26 cellular contexts compared by ENCODE assay signal in the genomic region with DNA sequence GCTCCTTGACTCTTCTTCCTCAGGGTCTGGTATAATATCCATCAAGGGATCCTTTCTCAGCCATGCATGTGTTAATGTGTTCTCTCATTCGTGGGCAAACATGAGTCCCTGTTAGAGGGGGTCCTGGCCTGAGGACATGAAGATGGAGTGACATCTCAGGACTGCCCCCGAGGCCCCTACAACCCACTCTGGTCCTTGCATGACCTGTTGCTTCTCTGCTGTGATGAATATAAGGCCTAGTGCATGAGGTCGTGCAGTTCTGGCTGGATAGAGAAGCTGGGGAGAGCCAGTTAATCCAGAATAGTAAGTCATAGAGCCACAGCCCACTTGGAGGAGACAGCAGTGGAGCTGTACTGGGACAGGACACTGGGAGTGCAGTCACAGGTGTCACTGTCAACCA. TPM values are rescaled to one million over a fixed set of nuclear protein-coding genes. Genes with fewer than 3 reads are reported as not detected.
DNase-seq lines count a peak whose midpoint lies in the region; ATAC-seq and TF ChIP-seq lines count a peak whose summit lies in the region.
"Had no signal": no experiment of that assay in that cellular context is flagged by ENCODE, and none has a peak within 500 bp of the region (broad histone marks: within the 10 kb centered on the region; RNA-seq: fewer than 3 reads in every experiment).

No MANE protein-coding gene starts in this region.

- H2AFZ ChIP-seq in KMS-11 (ENCODE audit: low read depth) = no peak overlapping the region
- H2AFZ ChIP-seq in OCI-LY1 (ENCODE audit: low read length) = no peak overlapping the region

- ATAC-seq in esophagus mucosa = peak; percentile 76
- ATAC-seq in GM18867 (IDR thresholded peaks at IDR 0.05; ENCODE audit: unreplicated experiment) = no peak
- no peak for ATAC-seq in activated T-cell treated with anti-CD3 and anti-CD28 coated beads, Interleukin-2, amount 50 U/mL, for 4 hours

- H3K4me2 ChIP-seq in KMS-11 (peak overlapping the region; percentile 76), OCI-LY1 (ENCODE audit: low read length) (no peak overlapping the region)

- H3K36me3 ChIP-seq in KMS-11 (ENCODE audit: insufficient read depth) (no peaks in the 10 kb centered on the region), OCI-LY1 (ENCODE audit: insufficient read depth, low read length) (no peaks in the 10 kb centered on the region)
- H3K36me3 ChIP-seq: BE2C, BLaER1 had no signal

- no peak overlapping the region for H3K4me3 Mint-ChIP-seq in activated CD4-positive, alpha-beta memory T cell treated with anti-CD3 and anti-CD28 coated beads, Interleukin-2, amount 10 ng/mL, durations not matched to agents 7 days and 5 days
- no peak overlapping the region for H3K4me3 Mint-ChIP-seq in activated T-cell treated with anti-CD3 and anti-CD28 coated beads, Interleukin-2, amount 50 U/mL, for 4 hours
- H3K4me3 Mint-ChIP-seq: CD14-positive monocyte; CD4-positive, alpha-beta memory T cell; CD4-positive, CD25-positive, alpha-beta regulatory T cell; CD8-positive, alpha-beta memory T cell had no signal

- H3K36me3 Mint-ChIP-seq in activated CD4-positive, alpha-beta memory T cell treated with anti-CD3 and anti-CD28 coated beads, Interleukin-2, amount 10 ng/mL, durations not matched to agents 7 days and 5 days (ENCODE audit: low read depth) = peaks cover 5% of the 10 kb centered on the region
- H3K36me3 Mint-ChIP-seq in activated T-cell treated with anti-CD3 and anti-CD28 coated beads, Interleukin-2, amount 50 U/mL, for 4 hours (ENCODE audit: insufficient read depth) = peaks cover 1% of the 10 kb centered on the region
- H3K36me3 Mint-ChIP-seq: CD4-positive, CD25-positive, alpha-beta regulatory T cell had no signal

- H3K27me3 ChIP-seq in KMS-11 (ENCODE audit: insufficient read depth, low read depth) = no peaks in the 10 kb centered on the region
- no peaks in the 10 kb centered on the region for H3K27me3 ChIP-seq in OCI-LY1 (ENCODE audit: insufficient read depth, low read length)

- no peaks in the 10 kb centered on the region for H3F3A ChIP-seq in OCI-LY1 (ENCODE audit: insufficient read depth, low read length)

- no peak for TF ChIP-seq CTCF in KMS-11 (conservative IDR thresholded peaks at IDR 0.05; ENCODE audit: low read depth, low read length)
- no peak for TF ChIP-seq CTCF in OCI-LY1 (IDR thresholded peaks at IDR 0.05; ENCODE audit: low read length)

- CTCF ChIA-PET in activated CD4-positive, alpha-beta memory T cell treated with anti-CD3 and anti-CD28 coated beads, Interleukin-2, amount 10 ng/mL, durations not matched to agents 7 days and 5 days (lab: Charles Lee) = no interaction called here

- no peaks in the 10 kb centered on the region for H3K9me3 ChIP-seq in OCI-LY1 (ENCODE audit: low read length)
- H3K9me3 ChIP-seq: BE2C had no signal

- H3K27me3 Mint-ChIP-seq in activated CD4-positive, alpha-beta memory T cell treated with anti-CD3 and anti-CD28 coated beads, Interleukin-2, amount 10 ng/mL, durations not matched to agents 7 days and 5 days = peaks cover 20% of the 10 kb centered on the region
- H3K27me3 Mint-ChIP-seq in activated T-cell treated with anti-CD3 and anti-CD28 coated beads, Interleukin-2, amount 50 U/mL, for 4 hours (ENCODE audit: low read depth) = peaks cover 33% of the 10 kb centered on the region

- H3K9me3 Mint-ChIP-seq in activated CD4-positive, alpha-beta memory T cell treated with anti-CD3 and anti-CD28 coated beads, Interleukin-2, amount 10 ng/mL, durations not matched to agents 7 days and 5 days = no peaks in the 10 kb centered on the region
- no peaks in the 10 kb centered on the region for H3K9me3 Mint-ChIP-seq in activated T-cell treated with anti-CD3 and anti-CD28 coated beads, Interleukin-2, amount 50 U/mL, for 4 hours

- no peaks in the 10 kb centered on the region for H3K79me2 ChIP-seq in KMS-11 (ENCODE audit: insufficient read depth, low read depth)
- no peaks in the 10 kb centered on the region for H3K79me2 ChIP-seq in OCI-LY1 (ENCODE audit: insufficient read depth, low read length)

- H3K27ac Mint-ChIP-seq in activated CD4-positive, alpha-beta memory T cell treated with anti-CD3 and anti-CD28 coated beads, Interleukin-2, amount 10 ng/mL, durations not matched to agents 7 days and 5 days = no peak overlapping the region
- H3K27ac Mint-ChIP-seq: CD14-positive monocyte; CD4-positive, alpha-beta memory T cell; CD4-positive, CD25-positive, alpha-beta regulatory T cell; CD8-positive, alpha-beta memory T cell had no signal

- POLR2A ChIA-PET in activated CD4-positive, alpha-beta memory T cell treated with anti-CD3 and anti-CD28 coated beads, Interleukin-2, amount 10 ng/mL, durations not matched to agents 7 days and 5 days (lab: Charles Lee) = no interaction called here

- peaks cover 1% of the 10 kb centered on the region for H3K4me1 Mint-ChIP-seq in activated CD4-positive, alpha-beta memory T cell treated with anti-CD3 and anti-CD28 coated beads, Interleukin-2, amount 10 ng/mL, durations not matched to agents 7 days and 5 days
- peaks cover 4% of the 10 kb centered on the region for H3K4me1 Mint-ChIP-seq in activated T-cell treated with anti-CD3 and anti-CD28 coated beads, Interleukin-2, amount 50 U/mL, for 4 hours (ENCODE audit: low read depth)

- H3K4me3 ChIP-seq in KMS-11 (IDR thresholded peaks at IDR 0.05; ENCODE audit: insufficient read depth, low read depth, low read length) (no peak overlapping the region), OCI-LY1 (ENCODE audit: low read depth, low read length, poor library complexity, severe bottlenecking) (no peak overlapping the region)
- H3K4me3 ChIP-seq: BLaER1, GM12878 had no signal

- no peak overlapping the region for H3K9ac ChIP-seq in KMS-11
- H3K9ac ChIP-seq in OCI-LY1 (ENCODE audit: low read length) = no peak overlapping the region
- H3K9ac ChIP-seq: BLaER1 had no signal

- H4K20me1 ChIP-seq in KMS-11 (ENCODE audit: insufficient read depth) (no peaks in the 10 kb centered on the region), OCI-LY1 (ENCODE audit: insufficient read depth, low read length) (no peaks in the 10 kb centered on the region)

- DNase-seq in activated CD4-positive, alpha-beta memory T cell treated with anti-CD3 and anti-CD28 coated beads, Interleukin-2, amount 10 ng/mL, durations not matched to agents 7 days and 5 days = no peak
- no peak for DNase-seq in activated T-cell treated with anti-CD3 and anti-CD28 coated beads, Interleukin-2, amount 50 U/mL, for 4 hours
- DNase-seq: 8988T; ACHN; BE2C; C1 segment of cervical spinal cord; CD4-positive, alpha-beta memory T cell; CD4-positive, CD25-positive, alpha-beta regulatory T cell; CD8-positive, alpha-beta memory T cell; COR-L47; DMS 273 treated with DMSO at 0.1 percent for 48 hours; DMS153; DMS79; DND-41; EL; GDM1 had no signal

- H3K27ac ChIP-seq in KMS-11 (peak overlapping the region; percentile 76; the same call in 1 of the 2 replicates), OCI-LY1 (ENCODE audit: low read depth, low read length, poor library complexity, severe bottlenecking) (peak overlapping the region; percentile 81)
- H3K27ac ChIP-seq: BLaER1 had no signal

- H3K4me1 ChIP-seq in KMS-11 (ENCODE audit: low read depth, poor library complexity, severe bottlenecking) (peaks cover 87% of the 10 kb centered on the region), OCI-LY1 (ENCODE audit: insufficient read depth, low read length, severe bottlenecking) (peaks cover 36% of the 10 kb centered on the region)
- H3K4me1 ChIP-seq: BE2C had no signal

- no peaks in the 10 kb centered on the region for H3K9me2 ChIP-seq in OCI-LY1 (ENCODE audit: low read depth, low read length)

RNA-seq across cellular contexts. Expression of a gene that starts 4.6 kb away (rescaled TPM):
- 0.04 TPM for total RNA-seq in esophagus mucosa
- total RNA-seq in activated CD4-positive, alpha-beta memory T cell treated with anti-CD3 and anti-CD28 coated beads, Interleukin-2, amount 10 ng/mL, durations not matched to agents 7 days and 5 days = not detected
- not detected for total RNA-seq in activated T-cell treated with anti-CD3 and anti-CD28 coated beads, Interleukin-2, amount 50 U/mL, for 4 hours
- total RNA-seq: A673; CD4-positive, alpha-beta memory T cell; CD4-positive, CD25-positive, alpha-beta regulatory T cell; CD8-positive, alpha-beta memory T cell; Daoy; G401 had no signal
